Comparison of ENCODE assay signal across 1 cellular context in the genomic region with DNA sequence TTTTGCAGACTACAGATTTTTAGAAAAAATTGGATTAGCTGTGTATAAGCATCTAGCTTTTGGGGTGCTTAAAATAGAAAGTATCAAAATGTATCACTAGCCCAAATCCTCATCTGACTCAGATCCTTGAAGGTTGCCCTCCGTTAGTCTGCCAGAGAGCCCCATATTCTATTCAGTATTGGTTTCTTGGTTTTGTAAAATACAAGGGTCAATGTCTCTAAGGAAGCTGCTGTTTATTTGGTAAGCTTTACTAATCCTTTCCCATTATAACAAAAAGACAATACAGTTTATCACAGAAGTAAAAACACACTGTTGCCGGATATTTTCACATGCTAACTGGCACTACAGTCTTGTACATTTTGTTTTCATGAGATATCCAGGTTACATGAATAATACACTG.
TF ChIP-seq lines count a peak whose summit lies in the region.

No MANE protein-coding gene starts in this region.

TF ChIP-seq in SK-N-SH, 30 proteins besides CTCF, POLR2A, EP300 and RAD21:
- TF ChIP-seq JUND (IDR thresholded peaks at IDR 0.05) (no peak), GABPA (IDR thresholded peaks at IDR 0.05; ENCODE audit: low read depth) (no peak), CHD2 (IDR thresholded peaks at IDR 0.05; ENCODE audit: low read length, partially characterized antibody) (no peak), FOSL2 (IDR thresholded peaks at IDR 0.05; ENCODE audit: borderline replicate concordance, low read depth) (no peak), USF2 (IDR thresholded peaks at IDR 0.05; ENCODE audit: borderline replicate concordance, low read depth, low read length) (no peak), FOXM1 (IDR thresholded peaks at IDR 0.05; ENCODE audit: low read depth) (no peak), EZH2phosphoT487 (IDR thresholded peaks at IDR 0.05; ENCODE audit: borderline replicate concordance, low read depth) (no peak), RXRA (IDR thresholded peaks at IDR 0.05; ENCODE audit: borderline replicate concordance, low read depth) (no peak), SIN3A (IDR thresholded peaks at IDR 0.05; ENCODE audit: borderline replicate concordance, low read depth, low read length) (no peak), GATA2 (CRISPR knock-in tag; IDR thresholded peaks at IDR 0.05) (no peak), PBX3 (IDR thresholded peaks at IDR 0.05) (no peak)
- TF ChIP-seq, protein P1, sequence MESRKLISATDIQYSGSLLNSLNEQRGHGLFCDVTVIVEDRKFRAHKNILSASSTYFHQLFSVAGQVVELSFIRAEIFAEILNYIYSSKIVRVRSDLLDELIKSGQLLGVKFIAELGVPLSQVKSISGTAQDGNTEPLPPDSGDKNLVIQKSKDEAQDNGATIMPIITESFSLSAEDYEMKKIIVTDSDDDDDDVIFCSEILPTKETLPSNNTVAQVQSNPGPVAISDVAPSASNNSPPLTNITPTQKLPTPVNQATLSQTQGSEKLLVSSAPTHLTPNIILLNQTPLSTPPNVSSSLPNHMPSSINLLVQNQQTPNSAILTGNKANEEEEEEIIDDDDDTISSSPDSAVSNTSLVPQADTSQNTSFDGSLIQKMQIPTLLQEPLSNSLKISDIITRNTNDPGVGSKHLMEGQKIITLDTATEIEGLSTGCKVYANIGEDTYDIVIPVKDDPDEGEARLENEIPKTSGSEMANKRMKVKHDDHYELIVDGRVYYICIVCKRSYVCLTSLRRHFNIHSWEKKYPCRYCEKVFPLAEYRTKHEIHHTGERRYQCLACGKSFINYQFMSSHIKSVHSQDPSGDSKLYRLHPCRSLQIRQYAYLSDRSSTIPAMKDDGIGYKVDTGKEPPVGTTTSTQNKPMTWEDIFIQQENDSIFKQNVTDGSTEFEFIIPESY (IDR thresholded peaks at IDR 0.05; ENCODE audit: borderline replicate concordance, low read depth) = no peak
- TF ChIP-seq, protein P2, sequence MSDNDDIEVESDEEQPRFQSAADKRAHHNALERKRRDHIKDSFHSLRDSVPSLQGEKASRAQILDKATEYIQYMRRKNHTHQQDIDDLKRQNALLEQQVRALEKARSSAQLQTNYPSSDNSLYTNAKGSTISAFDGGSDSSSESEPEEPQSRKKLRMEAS (IDR thresholded peaks at IDR 0.05; ENCODE audit: low read depth) = no peak
